Comparison of ENCODE assay signal across 8 cellular contexts in the genomic region with DNA sequence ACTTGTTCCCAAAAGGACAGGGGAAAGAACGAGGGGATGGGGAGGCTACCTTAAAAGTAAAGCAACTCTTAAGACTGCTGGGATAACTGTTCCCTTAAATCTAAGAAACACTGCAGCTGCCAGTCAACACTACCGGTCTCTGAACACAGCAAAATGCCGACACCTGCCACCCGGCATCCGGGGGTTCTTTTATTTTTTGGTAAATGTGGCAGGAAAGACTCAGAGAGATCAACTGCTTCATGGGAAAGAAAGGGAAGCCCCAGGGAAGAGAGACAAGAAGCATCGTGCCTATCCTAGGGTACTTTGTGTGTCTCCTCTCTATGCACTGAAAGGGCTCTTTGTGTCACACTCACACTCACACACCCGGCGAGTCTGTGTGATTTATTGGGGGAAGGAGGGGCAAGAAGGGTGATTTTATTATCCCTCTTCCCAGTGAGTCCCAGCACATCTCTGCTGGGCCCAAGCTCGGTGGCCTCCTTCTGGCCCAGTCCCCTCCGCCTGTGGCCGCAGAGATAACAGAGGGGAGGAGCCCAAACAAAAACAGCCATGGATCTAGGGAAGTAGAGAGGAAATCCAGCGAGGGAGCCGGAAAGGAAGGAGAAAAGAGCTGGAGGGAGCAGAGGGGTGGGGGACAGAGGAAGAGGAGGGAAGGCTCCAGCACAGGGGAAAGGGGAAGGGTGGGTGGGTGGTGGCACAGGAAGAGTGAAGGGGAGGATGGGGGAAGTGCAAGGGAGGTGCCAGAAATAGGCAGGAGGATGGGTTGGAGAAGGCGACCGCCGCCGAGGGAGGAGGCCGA. TPM values are rescaled to one million over a fixed set of nuclear protein-coding genes. Genes with fewer than 3 reads are reported as not detected.
DNase-seq lines count a peak whose midpoint lies in the region; ATAC-seq and TF ChIP-seq lines count a peak whose summit lies in the region.

No MANE protein-coding gene starts in this region.

- intact Hi-C loops in spleen (cut with DNase I; ENCODE audit: low total_unique reads), result loop anchor here (10.0 kb wide), 1 partner anchor 147 kb away; no protein-coding TSS in a partner anchor

- no peaks in the 10 kb centered on the region for H3K9me3 ChIP-seq in BLaER1
- no peaks in the 10 kb centered on the region for H3K9me3 ChIP-seq in spleen

- in situ Hi-C loops in SK-MEL-5 (cut with HindIII; ENCODE audit: low pct_unique_long_range_greater_than_20kb, low sequenced_read_pairs) (no loop called here), GM13977 (cut with MboI; ENCODE audit: low pct_unique_long_range_greater_than_20kb, low sequenced_read_pairs, unreplicated experiment) (no loop called here)

- H3K36me3 ChIP-seq in BLaER1 (peaks cover 16% of the 10 kb centered on the region; the same call in 1 of the 2 replicates), spleen (no peaks in the 10 kb centered on the region)

- H3K9me3 Mint-ChIP-seq in chondrocyte (ENCODE audit: low read depth), result no peaks in the 10 kb centered on the region

- H3K4me2 ChIP-seq in BLaER1, result peak overlapping the region; percentile 94

- H3K27ac ChIP-seq in BLaER1 (peak overlapping the region; percentile 76), spleen (peak overlapping the region; percentile 81 to 94 (median 89))

- peak; percentile 13 for DNase-seq in H4 (ENCODE audit: low spot score)
- peak; percentile 81 for DNase-seq in SK-MEL-5 (ENCODE audit: low read depth, low spot score)
- DNase-seq in chondrocyte (ENCODE audit: low spot score), result no peak
- DNase-seq in islet precursor cell, result peak; percentile 87
- DNase-seq in spleen, result peak; percentile 80
- DNase-seq in GM13977 (ENCODE audit: low spot score), result no peak

- H3K9ac ChIP-seq in BLaER1, result peak overlapping the region; percentile 83

- peaks cover 41% of the 10 kb centered on the region for H3K4me1 ChIP-seq in BLaER1
- peaks cover 18 to 75% (median 46%) of the 10 kb centered on the region in 6 donors for H3K4me1 ChIP-seq in spleen

- no peaks in the 10 kb centered on the region for H3K36me3 Mint-ChIP-seq in chondrocyte (ENCODE audit: low read depth)

- no peak for TF ChIP-seq POLR2A in spleen (IDR thresholded peaks at IDR 0.05)

- WGBS in spleen, 5 donors, result 1 to 3% (median 1%) methylated on average over 15 to 18 of the region's 18 CpGs

- no peaks in the 10 kb centered on the region for H3K27me3 Mint-ChIP-seq in chondrocyte (ENCODE audit: low read depth)

- no peak for ATAC-seq in GM18873 (IDR thresholded peaks at IDR 0.05; ENCODE audit: low FRiP score, unreplicated experiment)

- TF ChIP-seq CTCF in chondrocyte (IDR thresholded peaks at IDR 0.05), result no peak
- no peak for TF ChIP-seq CTCF in spleen (IDR thresholded peaks at IDR 0.05 in 8 of 11, conservative IDR thresholded peaks at IDR 0.05 in 3 of 11)
- no peak for TF ChIP-seq CTCF in GM13977 (IDR thresholded peaks at IDR 0.05; ENCODE audit: extremely low read depth, insufficient read depth, missing control alignments)

- H3K4me3 Mint-ChIP-seq in chondrocyte (ENCODE audit: unreplicated experiment), result peak overlapping the region; percentile 92

- no peaks in the 10 kb centered on the region for H3K27me3 ChIP-seq in BLaER1
- H3K27me3 ChIP-seq in spleen (replicated peaks in 1 of 7), result peaks cover 0 to 8% (median 0%) of the 10 kb centered on the region in 7 donors

- peaks cover 34% of the 10 kb centered on the region for H3K4me1 Mint-ChIP-seq in chondrocyte (ENCODE audit: low read depth)

- peaks cover 52% of the 10 kb centered on the region for H4K20me1 ChIP-seq in BLaER1

- peak overlapping the region; percentile 90 for H3K27ac Mint-ChIP-seq in chondrocyte (ENCODE audit: unreplicated experiment)

- peak overlapping the region; percentile 91 for H3K4me3 ChIP-seq in BLaER1
- peak overlapping the region; percentile 78 to 93 (median 86) for H3K4me3 ChIP-seq in spleen

RNA-seq across cellular contexts. Expression of a gene that starts 1.3 kb away (rescaled TPM):
- total RNA-seq in H4 (2014; rRNA removed; shearing (Covaris generic)), result 19.9 and 22.8 TPM in 2 replicates
- 60.6 and 72.8 TPM in 2 replicates for total RNA-seq in SK-MEL-5 (2014; rRNA removed; shearing (Covaris generic))
- 91.3 and 103 TPM in 2 replicates for polyA plus RNA-seq in SK-MEL-5 (2015; cell fraction: cytosol; rRNA removed)
- polyA plus RNA-seq in SK-MEL-5 (2015; cell fraction: nucleus; rRNA removed), result 148 and 214 TPM in 2 replicates
- total RNA-seq in chondrocyte (79.1 to 111 TPM (median 109 TPM) in 3 replicates), spleen (100 to 1,000 TPM; 193 to 409 (median 227) TPM)
- polyA plus RNA-seq in spleen, result 10 to 100 TPM; 56.6 to 78.1 (median 65.6) TPM

Comparison
In these comparisons a context has a peak if more than half of its experiments do, and no peak if none do; other contexts are left out.
1. DNase-seq: peak in H4 (single experiment), SK-MEL-5 (single experiment), islet precursor cell (single experiment) and spleen (single experiment); none in chondrocyte (single experiment) and GM13977 (single experiment).